In genomic region chr22:49412236-49412635, GRCh38 we compare ENCODE assay signal across 25 cellular contexts.
"Had no signal": no experiment of that assay in that cellular context is flagged by ENCODE, and none has a peak within 500 bp of the region (broad histone marks: within the 10 kb centered on the region; RNA-seq: fewer than 3 reads in every experiment).

No MANE protein-coding gene starts in this region.

- H3K36me3 Mint-ChIP-seq: natural killer cell had no signal

- H3K4me3 Mint-ChIP-seq: dendritic cell treated with granulocyte-macrophage colony-stimulating factor and Interleukin-4, amounts not matched to agents 40 ng/mL and 50 ng/mL, for 4 days; natural killer cell had no signal

- H3K9me3 ChIP-seq: colonic mucosa, lower lobe of right lung, prostate gland, thyroid gland had no signal

- H3K9me3 Mint-ChIP-seq: dendritic cell treated with granulocyte-macrophage colony-stimulating factor and Interleukin-4, amounts not matched to agents 40 ng/mL and 50 ng/mL, for 4 days had no signal

- H3K4me1 Mint-ChIP-seq: natural killer cell had no signal

- FAIRE-seq: endothelial cell of umbilical vein had no signal

- ATAC-seq: foreskin keratinocyte, gastroesophageal sphincter, heart left ventricle, left cardiac atrium, lower lobe of right lung, natural killer cell, right cardiac atrium had no signal

- H3K27me3 ChIP-seq: colonic mucosa, foreskin keratinocyte, thyroid gland had no signal

- H3K36me3 ChIP-seq: colonic mucosa, esophagus muscularis mucosa, gastroesophageal sphincter, heart left ventricle, left ventricle myocardium inferior, lower lobe of right lung, prostate gland, spleen, stomach, thyroid gland had no signal

- DNase-seq: caudate nucleus; cerebellar nuclear complex; colonic mucosa; effector memory CD4-positive, alpha-beta T cell; foreskin keratinocyte; heart left ventricle; left cardiac atrium; left ventricle myocardium inferior; lower lobe of right lung; natural killer cell; occipital lobe; right cardiac atrium; spleen; stimulated activated naive CD4-positive, alpha-beta T cell treated with Interleukin-2 at 50 U/mL for 16 hours; stomach; thyroid gland; trophoblast cell had no signal

- H3K4me1 ChIP-seq: colonic mucosa, esophagus muscularis mucosa, foreskin keratinocyte, gastroesophageal sphincter, heart left ventricle, left ventricle myocardium inferior, lower lobe of right lung, parathyroid adenoma, prostate gland, spleen, stomach, thyroid gland had no signal

- H3K4me3 ChIP-seq: colonic mucosa, esophagus muscularis mucosa, gastroesophageal sphincter, heart left ventricle, hepatocyte, left ventricle myocardium inferior, lower lobe of right lung, prostate gland, skin epidermis, spleen, stomach, thyroid gland had no signal

- H3K27ac ChIP-seq: colonic mucosa, esophagus muscularis mucosa, foreskin keratinocyte, gastroesophageal sphincter, heart left ventricle, hepatocyte, left ventricle myocardium inferior, lower lobe of right lung, parathyroid adenoma, prostate gland, skin epidermis, spleen, stomach, thyroid gland had no signal

- H3K27ac Mint-ChIP-seq: dendritic cell treated with granulocyte-macrophage colony-stimulating factor and Interleukin-4, amounts not matched to agents 40 ng/mL and 50 ng/mL, for 4 days; natural killer cell had no signal
